In genomic region chr15:68228971-68229385, GRCh38 we compare ENCODE assay signal across 8 cellular contexts. TPM values are rescaled to one million over a fixed set of nuclear protein-coding genes. Genes with fewer than 3 reads are reported as not detected.
DNase-seq lines count a peak whose midpoint lies in the region; ATAC-seq and TF ChIP-seq lines count a peak whose summit lies in the region.

No MANE protein-coding gene starts in this region.

- intact Hi-C loops in right lobe of liver (cut with DNase I) = no loop called here

- peak overlapping the region; percentile 87 for H3K4me3 ChIP-seq in HUES48 (ENCODE audit: low read depth, low read length)
- peak overlapping the region; percentile 69 for H3K4me3 ChIP-seq in astrocyte of the spinal cord (ENCODE audit: low read depth, low read length)
- H3K4me3 ChIP-seq in right lobe of liver = peak overlapping the region; percentile 67 to 94 (median 89)

- H3K36me3 ChIP-seq in HUES48 (ENCODE audit: control insufficient read depth, insufficient read depth, low read length) = no peaks in the 10 kb centered on the region
- H3K36me3 ChIP-seq in right lobe of liver = no peaks in the 10 kb centered on the region

- peak overlapping the region; percentile 96 for H3K9ac ChIP-seq in HUES48 (ENCODE audit: low read depth, low read length)

- H3K36me3 Mint-ChIP-seq in type B pancreatic cell = peaks cover 6% of the 10 kb centered on the region

- in situ Hi-C loops in astrocyte of the spinal cord (cut with HindIII; ENCODE audit: low sequenced_read_pairs) = no loop called here

- H3K9me3 Mint-ChIP-seq in type B pancreatic cell = no peaks in the 10 kb centered on the region

- H3K27ac ChIP-seq in HUES48 (ENCODE audit: low read depth, low read length) (peak overlapping the region; percentile 94), right lobe of liver (peak overlapping the region; percentile 68 to 85 (median 82))

- H3K27me3 ChIP-seq in HUES48 (ENCODE audit: control insufficient read depth, insufficient read depth, low read length) (peaks cover 10% of the 10 kb centered on the region), right lobe of liver (no peaks in the 10 kb centered on the region)

- H3K27me3 Mint-ChIP-seq in type B pancreatic cell = peaks cover 4% of the 10 kb centered on the region

- ATAC-seq in right lobe of liver = no peak
- no peak for ATAC-seq in GM18861 (IDR thresholded peaks at IDR 0.05; ENCODE audit: unreplicated experiment)

- TF ChIP-seq POLR2A in right lobe of liver (IDR thresholded peaks at IDR 0.05) = no peak

- DNase-seq in NCI-H1092 treated with DMSO at 0.1 percent for 48 hours (lab: John Stamatoyannopoulos, UW) (peak; percentile 5), NCI-H1092 (lab: John Stamatoyannopoulos, UW) (no peak), astrocyte of the spinal cord (ENCODE audit: low read depth, low spot score) (no peak), right lobe of liver (peak in 1 of 3 donors; percentile 68), type B pancreatic cell (ENCODE audit: extremely low spot score, unreplicated experiment) (no peak), NCI-H1436 treated with DMSO at 0.1 percent for 48 hours (lab: John Stamatoyannopoulos, UW) (no peak)

- TF ChIP-seq CTCF in astrocyte of the spinal cord (IDR thresholded peaks at IDR 0.05; ENCODE audit: low read depth, low read length) (no peak), right lobe of liver (IDR thresholded peaks at IDR 0.05) (no peak), type B pancreatic cell (conservative IDR thresholded peaks at IDR 0.05) (no peak)

- H3K9me3 ChIP-seq in HUES48 (ENCODE audit: control insufficient read depth, insufficient read depth, low read length) (no peaks in the 10 kb centered on the region), right lobe of liver (no peaks in the 10 kb centered on the region)

- H3K27ac Mint-ChIP-seq in type B pancreatic cell = peak overlapping the region; percentile 91

- 0% methylated on average over 2 of the region's 39 CpGs for WGBS in right lobe of liver (ENCODE audit: insufficient coverage, low coverage, low lambda C conversion rate, missing lambda C conversion rate)

- H3K4me1 ChIP-seq in HUES48 (ENCODE audit: control insufficient read depth, insufficient read depth, low read length) (peaks cover 11% of the 10 kb centered on the region), right lobe of liver (peaks cover 0 to 34% (median 9%) of the 10 kb centered on the region in 4 donors)

- peak overlapping the region; percentile 94 for H3K4me3 Mint-ChIP-seq in type B pancreatic cell

- peaks cover 45% of the 10 kb centered on the region for H3K4me1 Mint-ChIP-seq in type B pancreatic cell (ENCODE audit: unreplicated experiment)

RNA-seq across cellular contexts. Expression of gene CLN6, which starts 0.6 kb away (rescaled TPM):
- total RNA-seq in right lobe of liver (10 to 100 TPM; 10.7 to 24.3 (median 15.2) TPM), type B pancreatic cell (ENCODE audit: low replicate concordance) (29.5 and 43.0 TPM in 2 replicates)

RNA-seq across cellular contexts. Expression of gene CALML4, which starts 23.8 kb away (rescaled TPM):
- total RNA-seq in right lobe of liver (1 to 10 TPM; 3.3 to 9.8 (median 6.1) TPM), type B pancreatic cell (ENCODE audit: low replicate concordance) (8.9 and 9.4 TPM in 2 replicates)

RNA-seq across cellular contexts. Expression of gene FEM1B, which starts 48.6 kb away (rescaled TPM):
- total RNA-seq in right lobe of liver (10 to 100 TPM; 17.7 to 28.3 (median 23.1) TPM), type B pancreatic cell (ENCODE audit: low replicate concordance) (54.2 and 63.1 TPM in 2 replicates)
